1 cellular context compared by ENCODE assay signal in genomic region chr2:238865744-238866355, GRCh38.
TF ChIP-seq lines count a peak whose summit lies in the region.

No MANE protein-coding gene starts in this region.

TF ChIP-seq in SK-N-SH treated with all-trans-retinoic acid at 6 μM for 48 hours, 23 proteins besides CTCF, POLR2A, EP300 and RAD21 (continued from another document):
- no peak for TF ChIP-seq CREB5 (CRISPR knock-in tag; IDR thresholded peaks at IDR 0.05; ENCODE audit: low read depth)
- no peak for TF ChIP-seq TSHZ2 (CRISPR knock-in tag; IDR thresholded peaks at IDR 0.05)
- no peak for TF ChIP-seq CSRNP3 (CRISPR knock-in tag; IDR thresholded peaks at IDR 0.05)
- TF ChIP-seq ZNF565 (CRISPR knock-in tag; conservative IDR thresholded peaks at IDR 0.05; ENCODE audit: low read depth): no peak
- TF ChIP-seq ZC3H10 (CRISPR knock-in tag; IDR thresholded peaks at IDR 0.05): no peak
- no peak for TF ChIP-seq BACH2 (CRISPR knock-in tag; IDR thresholded peaks at IDR 0.05; ENCODE audit: borderline replicate concordance)
- no peak for TF ChIP-seq ZFP3 (CRISPR knock-in tag; IDR thresholded peaks at IDR 0.05)
- no peak for TF ChIP-seq RARB (CRISPR knock-in tag; IDR thresholded peaks at IDR 0.05)
- no peak for TF ChIP-seq POU6F1 (CRISPR knock-in tag; IDR thresholded peaks at IDR 0.05; ENCODE audit: borderline replicate concordance, low read depth)
- TF ChIP-seq PPARA (CRISPR knock-in tag; IDR thresholded peaks at IDR 0.05; ENCODE audit: borderline replicate concordance): no peak
- no peak for TF ChIP-seq GLIS3 (CRISPR knock-in tag; IDR thresholded peaks at IDR 0.05)
